ENCODE assay signal across 14 cellular contexts in genomic region chr6:116404706-116405105, GRCh38. TPM values are rescaled to one million over a fixed set of nuclear protein-coding genes. Genes with fewer than 3 reads are reported as not detected.
DNase-seq lines count a peak whose midpoint lies in the region; ATAC-seq and TF ChIP-seq lines count a peak whose summit lies in the region.
"Had no signal": no experiment of that assay in that cellular context is flagged by ENCODE, and none has a peak within 500 bp of the region (broad histone marks: within the 10 kb centered on the region; RNA-seq: fewer than 3 reads in every experiment).

No MANE protein-coding gene starts in this region.

- H3K27ac ChIP-seq in coronary artery (peak overlapping the region; percentile 10 to 24), lower lobe of right lung (peak overlapping the region; percentile 33), thoracic aorta (peak overlapping the region; percentile 39 to 60)
- H3K27ac ChIP-seq: VCaP had no signal

- H3K4me1 Mint-ChIP-seq in HFFc6 (ENCODE audit: low read depth): peaks cover 87% of the 10 kb centered on the region

- no peaks in the 10 kb centered on the region; the same call in 1 of the 2 replicates for H3K27me3 Mint-ChIP-seq in HFFc6 (ENCODE audit: insufficient read depth)
- H3K27me3 Mint-ChIP-seq: activated naive CD8-positive, alpha-beta T cell had no signal

- in situ Hi-C loops in GM13977 (cut with MboI; ENCODE audit: low pct_unique_long_range_greater_than_20kb, low sequenced_read_pairs, unreplicated experiment): no loop called here

- H3K4me3 ChIP-seq in coronary artery (no peak overlapping the region), lower lobe of right lung (peak overlapping the region; percentile 7), thoracic aorta (peak overlapping the region; percentile 46)

- no peaks in the 10 kb centered on the region for H3K9me3 Mint-ChIP-seq in HFFc6
- H3K9me3 Mint-ChIP-seq: CD8-positive, alpha-beta memory T cell had no signal

- DNase-seq in HFFc6 (no peak), coronary artery (ENCODE audit: low spot score) (no peak), lower lobe of right lung (no peak), thoracic aorta (ENCODE audit: low spot score) (no peak), GM13977 (ENCODE audit: low spot score) (no peak)
- DNase-seq: CD8-positive, alpha-beta memory T cell; H7; stimulated activated naive CD4-positive, alpha-beta T cell had no signal

- TF ChIP-seq CTCF in HFFc6 (IDR thresholded peaks at IDR 0.05): no peak
- no peak for TF ChIP-seq CTCF in coronary artery (IDR thresholded peaks at IDR 0.05)
- no peak for TF ChIP-seq CTCF in lower lobe of right lung (IDR thresholded peaks at IDR 0.05)
- TF ChIP-seq CTCF in thoracic aorta (IDR thresholded peaks at IDR 0.05): no peak
- no peak for TF ChIP-seq CTCF in GM13977 (IDR thresholded peaks at IDR 0.05; ENCODE audit: extremely low read depth, insufficient read depth, missing control alignments)

- no peaks in the 10 kb centered on the region for H3K9me3 ChIP-seq in lower lobe of right lung
- no peaks in the 10 kb centered on the region for H3K9me3 ChIP-seq in thoracic aorta

- H3K4me1 ChIP-seq in lower lobe of right lung (peaks cover 28% of the 10 kb centered on the region), thoracic aorta (ENCODE audit: control insufficient read depth in 1 of 2, low read depth in 2 of 2) (peaks cover 23 to 59% of the 10 kb centered on the region in 2 donors)

- no peaks in the 10 kb centered on the region for H3K36me3 ChIP-seq in lower lobe of right lung
- no peaks in the 10 kb centered on the region for H3K36me3 ChIP-seq in thoracic aorta

- peak overlapping the region; percentile 65 for H3K4me3 Mint-ChIP-seq in HFFc6
- H3K4me3 Mint-ChIP-seq: activated naive CD8-positive, alpha-beta T cell; CD8-positive, alpha-beta memory T cell had no signal

- H3K36me3 Mint-ChIP-seq in HFFc6 (ENCODE audit: low read depth): peaks cover 25% of the 10 kb centered on the region

- intact Hi-C loops in lower lobe of right lung (cut with DNase I): no loop called here

- H3K27me3 ChIP-seq in lower lobe of right lung (ENCODE audit: low read depth): no peaks in the 10 kb centered on the region
- no peaks in the 10 kb centered on the region for H3K27me3 ChIP-seq in thoracic aorta (replicated peaks; ENCODE audit: insufficient read depth)

- no peak for ATAC-seq in lower lobe of right lung
- no peak for ATAC-seq in thoracic aorta (ENCODE audit: insufficient number of reproducible peaks, low FRiP score, low read depth)
- no peak for ATAC-seq in GM18858 (IDR thresholded peaks at IDR 0.05; ENCODE audit: unreplicated experiment)
- ATAC-seq in HG02970 (IDR thresholded peaks at IDR 0.05; ENCODE audit: low FRiP score, unreplicated experiment): no peak
- ATAC-seq in HG03045 (IDR thresholded peaks at IDR 0.05; ENCODE audit: unreplicated experiment): no peak
- ATAC-seq: esophagus mucosa had no signal

- H3K27ac Mint-ChIP-seq in HFFc6: peak overlapping the region; percentile 80
- H3K27ac Mint-ChIP-seq: activated naive CD8-positive, alpha-beta T cell; CD8-positive, alpha-beta memory T cell had no signal

RNA-seq across cellular contexts. Expression of gene DSE, which starts 34.0 kb away (rescaled TPM):
- total RNA-seq in HFFc6 (2021; fragmentation: NEBNext Ultra II Directional; extraction: Animal tissue kit (Norgen Biotek cat#: 25700)): 100 to 1,000 TPM in 3 of 6 experiments, 10 to 100 TPM in 3; 86.7 to 110 (median 94.9) TPM
- total RNA-seq in lower lobe of right lung: 59.7 TPM
- total RNA-seq in thoracic aorta: 10 to 100 TPM; 46.7 to 65.2 TPM

RNA-seq across cellular contexts. Expression of gene CALHM6, which starts 56.5 kb away (rescaled TPM):
- total RNA-seq in HFFc6 (2021; fragmentation: NEBNext Ultra II Directional; extraction: Animal tissue kit (Norgen Biotek cat#: 25700)): 1 to 10 TPM in 2 of 6 experiments, under 1 TPM in 2, not detected in 2; 0.31 to 2.1 (median 1.0) TPM
- total RNA-seq in lower lobe of right lung (9.1 TPM), thoracic aorta (10 to 100 TPM in 1 of 2 donors, 1 to 10 TPM in 1; 3.9 to 15.0 TPM)
